Comparison of ENCODE assay signal across 8 cellular contexts in the genomic region with DNA sequence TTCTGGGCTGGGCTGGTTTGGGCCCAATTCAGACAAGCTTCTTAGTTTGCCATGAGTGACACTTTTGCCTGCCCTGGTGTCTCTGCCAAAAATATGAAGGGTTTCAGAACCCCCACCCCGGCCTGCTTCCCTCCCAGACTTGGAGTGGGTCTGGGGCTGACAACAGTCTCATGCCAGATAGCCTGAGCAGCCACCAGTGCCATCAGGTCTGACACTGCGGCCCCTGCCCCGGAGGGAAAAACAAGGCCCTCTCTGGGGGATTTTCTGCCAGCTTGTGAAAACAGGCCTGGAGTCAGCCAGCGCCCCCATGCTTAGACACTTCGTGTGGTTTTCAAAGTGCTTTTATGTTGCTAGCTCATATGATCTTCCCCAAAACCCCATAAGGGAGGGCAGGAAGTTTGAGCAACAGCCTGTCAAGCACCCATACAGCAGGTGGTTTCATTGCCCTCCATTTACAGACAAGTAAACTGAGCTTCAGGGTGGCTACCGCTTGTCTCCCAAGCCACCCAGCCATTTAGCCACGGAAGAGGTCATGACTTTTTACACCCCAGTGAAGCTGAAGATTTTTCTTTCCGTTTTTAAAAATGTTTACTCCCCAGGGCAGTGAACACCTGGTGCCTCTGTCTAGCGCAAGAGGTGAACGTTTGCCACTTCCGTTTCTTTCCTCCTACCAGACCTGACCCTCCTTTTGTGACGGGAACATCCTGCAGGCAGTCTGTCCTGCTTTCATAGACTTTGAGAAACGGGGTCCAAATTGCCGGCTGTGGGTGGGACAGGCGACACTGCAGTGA.
DNase-seq lines count a peak whose midpoint lies in the region; ATAC-seq and TF ChIP-seq lines count a peak whose summit lies in the region.

No MANE protein-coding gene starts in this region.

- H3K79me2 ChIP-seq in DND-41 (ENCODE audit: insufficient read depth, low read length) (peaks cover 52% of the 10 kb centered on the region), smooth muscle cell (ENCODE audit: low read depth) (peaks cover 82% of the 10 kb centered on the region)

- peaks cover 3% of the 10 kb centered on the region for H3K27me3 Mint-ChIP-seq in IgD-negative memory B cell

- H3K27me3 ChIP-seq in DND-41 (ENCODE audit: insufficient read depth, low read length, poor library complexity) (no peaks in the 10 kb centered on the region), WERI-Rb-1 (ENCODE audit: insufficient read depth, low read depth, severe bottlenecking) (no peaks in the 10 kb centered on the region), smooth muscle cell (ENCODE audit: low read depth) (no peaks in the 10 kb centered on the region)

- peak overlapping the region; percentile 99 for H3K27ac ChIP-seq in DND-41 (ENCODE audit: low read length)
- H3K27ac ChIP-seq in WERI-Rb-1, result 0 out of 2 replicates have a peak overlapping the region, but pooled peaks have one; percentile 13
- peak overlapping the region; percentile 28 for H3K27ac ChIP-seq in smooth muscle cell (ENCODE audit: low read depth)

- 78% methylated on average over 15 of the region's 15 CpGs for WGBS in smooth muscle cell (ENCODE audit: low lambda C conversion rate)

- peak overlapping the region; percentile 51 for H3K4me2 ChIP-seq in DND-41 (ENCODE audit: insufficient read depth, low read length)
- H3K4me2 ChIP-seq in smooth muscle cell, result no peak overlapping the region

- DNase-seq in DND-41 (peak; percentile 91), WERI-Rb-1 (no peak), smooth muscle cell (lab: John Stamatoyannopoulos, UW; ENCODE audit: unreplicated experiment) (no peak), NCI-H1105 (lab: John Stamatoyannopoulos, UW) (no peak), NCI-H774 (lab: John Stamatoyannopoulos, UW) (no peak)
- peak; percentile 78 for DNase-seq in effector CD4-positive, alpha-beta T cell

- H3K36me3 ChIP-seq in DND-41 (ENCODE audit: insufficient read depth, low read length) (peaks cover 3% of the 10 kb centered on the region; the same call in 1 of the 2 replicates), WERI-Rb-1 (peaks cover 25% of the 10 kb centered on the region), smooth muscle cell (ENCODE audit: low read depth) (no peaks in the 10 kb centered on the region)

- TF ChIP-seq CTCF in DND-41 (IDR thresholded peaks at IDR 0.05; ENCODE audit: borderline replicate concordance, extremely low read depth, low read length, poor library complexity, severe bottlenecking) (peak; percentile 43), WERI-Rb-1 (IDR thresholded peaks at IDR 0.05; ENCODE audit: low read depth, low read length) (no peak), smooth muscle cell (IDR thresholded peaks at IDR 0.05; ENCODE audit: borderline replicate concordance, insufficient read depth, poor library complexity, severe bottlenecking) (no peak)

- H3K9ac ChIP-seq in DND-41 (ENCODE audit: low read depth, low read length) (peak overlapping the region; percentile 66), smooth muscle cell (ENCODE audit: low read depth) (no peak overlapping the region)

- H3K27ac Mint-ChIP-seq in IgD-negative memory B cell, result peak overlapping the region; percentile 79 to 95 (median 95)

- peaks cover 30% of the 10 kb centered on the region for H3F3A ChIP-seq in smooth muscle cell (ENCODE audit: low read depth)

- no peaks in the 10 kb centered on the region for H3K9me3 Mint-ChIP-seq in IgD-negative memory B cell

- ATAC-seq in DND-41 (ENCODE audit: insufficient read depth, low read depth), result peak; percentile 59
- ATAC-seq in GM21360 (IDR thresholded peaks at IDR 0.05; ENCODE audit: unreplicated experiment), result peak; percentile 37

- H3K4me3 ChIP-seq in DND-41 (ENCODE audit: low read depth in 1 of 2, low read length in 2 of 2), result peak overlapping the region in 1 of 2 experiments; percentile 33; a peak in 1 of 4 replicates
- H3K4me3 ChIP-seq in WERI-Rb-1 (ENCODE audit: low read depth, low read length), result no peak overlapping the region
- no peak overlapping the region for H3K4me3 ChIP-seq in smooth muscle cell

- H2AFZ ChIP-seq in DND-41 (ENCODE audit: low read depth, low read length), result no peak overlapping the region
- no peak overlapping the region for H2AFZ ChIP-seq in smooth muscle cell (ENCODE audit: low read depth)

- peaks cover 4% of the 10 kb centered on the region for H3K36me3 Mint-ChIP-seq in IgD-negative memory B cell

- peaks cover 100% of the 10 kb centered on the region for H3K4me1 ChIP-seq in DND-41 (ENCODE audit: insufficient read depth, low read length)
- H3K4me1 ChIP-seq in smooth muscle cell (ENCODE audit: low read depth), result peaks cover 18% of the 10 kb centered on the region

- H3K9me3 ChIP-seq in DND-41 (ENCODE audit: insufficient read depth, low read length, severe bottlenecking) (no peaks in the 10 kb centered on the region), WERI-Rb-1 (ENCODE audit: severe bottlenecking) (peaks cover 3% of the 10 kb centered on the region), smooth muscle cell (replicated peaks; ENCODE audit: low read depth) (no peaks in the 10 kb centered on the region)

- peaks cover 47 to 82% (median 72%) of the 10 kb centered on the region in 3 donors for H3K4me1 Mint-ChIP-seq in IgD-negative memory B cell

- peak overlapping the region; percentile 57 to 89 (median 74) for H3K4me3 Mint-ChIP-seq in IgD-negative memory B cell

- H4K20me1 ChIP-seq in DND-41 (ENCODE audit: insufficient read depth, low read length), result no peaks in the 10 kb centered on the region
- H4K20me1 ChIP-seq in smooth muscle cell (ENCODE audit: low read depth), result peaks cover 100% of the 10 kb centered on the region

Comparison
In these comparisons a context has a peak if more than half of its experiments do, and no peak if none do; other contexts are left out.
1. DNase-seq: peak in DND-41 (single experiment) and effector CD4-positive, alpha-beta T cell (single experiment); none in WERI-Rb-1 (single experiment), smooth muscle cell (single experiment), NCI-H1105 (single experiment) and NCI-H774 (single experiment).
2. H3K27ac ChIP-seq: peak in every context shown above with its lines; median percentile 99 in DND-41; 28 in smooth muscle cell; 13 in WERI-Rb-1.